In the genomic region with DNA sequence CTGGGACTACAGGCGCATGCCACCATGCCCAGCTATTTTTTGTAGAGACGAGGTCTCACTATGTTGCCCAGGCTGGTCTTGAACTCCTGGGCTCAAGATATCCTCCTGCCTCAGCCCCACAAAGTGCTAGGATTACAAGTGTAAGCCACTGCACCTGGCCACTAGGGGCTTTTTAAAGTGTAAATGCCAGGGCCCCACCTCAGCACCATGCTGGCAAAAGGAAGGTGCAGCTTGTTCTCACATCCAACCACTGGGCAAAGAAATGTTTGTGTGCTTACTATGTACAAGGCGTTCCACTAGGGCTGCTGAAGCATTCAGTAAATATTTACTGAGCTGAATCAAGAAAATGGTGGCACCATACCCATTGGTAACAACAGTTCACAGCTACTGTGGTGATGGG, we compare ENCODE assay signal across 18 cellular contexts. TPM values are rescaled to one million over a fixed set of nuclear protein-coding genes. Genes with fewer than 3 reads are reported as not detected.
A peak's percentile ranks its signal among the peaks of the same experiment; 100 is the strongest.
DNase-seq lines count a peak whose midpoint lies in the region; ATAC-seq, FAIRE-seq and TF ChIP-seq lines count a peak whose summit lies in the region.
"Had no signal": no experiment of that assay in that cellular context is flagged by ENCODE, and none has a peak within 500 bp of the region (broad histone marks: within the 10 kb centered on the region; RNA-seq: fewer than 3 reads in every experiment).

No MANE protein-coding gene starts in this region.

- H3K27me3 Mint-ChIP-seq in H9 (ENCODE audit: low read depth): no peaks in the 10 kb centered on the region
- H3K27me3 Mint-ChIP-seq in activated T-helper 1 cell treated with anti-CD3 and anti-CD28 coated beads, Interleukin-12 subunit alpha, Interleukin-12 subunit beta, Interleukin-2, Interleukin-4 antibody, amounts not matched to agents 30 ng/mL and 10 ng/mL and 1 ng/mL, durations not matched to agents 14 hours and 24 hours and 36 hours (ENCODE audit: insufficient read depth): no peaks in the 10 kb centered on the region
- H3K27me3 Mint-ChIP-seq: naive B cell had no signal

- peaks cover 17% of the 10 kb centered on the region in 2 experiments for H3K4me1 Mint-ChIP-seq in H9
- H3K4me1 Mint-ChIP-seq in activated T-helper 1 cell treated with anti-CD3 and anti-CD28 coated beads, Interleukin-12 subunit alpha, Interleukin-12 subunit beta, Interleukin-2, Interleukin-4 antibody, amounts not matched to agents 30 ng/mL and 10 ng/mL and 1 ng/mL, durations not matched to agents 14 hours and 24 hours and 36 hours (ENCODE audit: low read depth): peaks cover 33% of the 10 kb centered on the region

- no peak overlapping the region for H3K18ac ChIP-seq in H9 (ENCODE audit: insufficient read length, low read depth, low read length)

- BruUV-seq in GM12878 (replicated peaks; lab: Mats Ljungman, UMichigan): no TSS peak

- peaks cover 4% of the 10 kb centered on the region; the same call in 1 of the 2 replicates for H3K79me2 ChIP-seq in H9 (ENCODE audit: insufficient read depth, low read length)
- no peaks in the 10 kb centered on the region; the same call in none of the 2 replicates for H3K79me2 ChIP-seq in GM12878 (ENCODE audit: control insufficient read depth, insufficient read depth, low read length)

- no peak for FAIRE-seq in GM12878 (lab: Jason Lieb, UNC)
- FAIRE-seq: frontal cortex, G401.6 had no signal

- SMC1A ChIA-PET in GM12878 (lab: Charles Lee; ENCODE audit: uncharacterized antibody, unreplicated experiment): interaction anchor here (0.6 to 4.7 kb wide), 5 partner anchors 10 to 20 kb away, joined by 3 to 27 read pairs (median 4); a partner anchor contains a TSS

- no peak overlapping the region for H2BK5ac ChIP-seq in H9 (ENCODE audit: insufficient read length, low read length)

- H3K36me3 ChIP-seq in GM12878 (ENCODE audit: control insufficient read depth in 2 of 2, insufficient read depth in 2 of 2, low read length in 1 of 2): peaks cover 5 to 12% of the 10 kb centered on the region in 2 experiments
- H3K36me3 ChIP-seq in prostate gland: no peaks in the 10 kb centered on the region

- no peak overlapping the region for H3K23ac ChIP-seq in H9 (ENCODE audit: insufficient read length, low read depth, low read length)

- no peaks in the 10 kb centered on the region for H3K9me3 Mint-ChIP-seq in H9
- no peaks in the 10 kb centered on the region for H3K9me3 Mint-ChIP-seq in activated T-helper 1 cell treated with anti-CD3 and anti-CD28 coated beads, Interleukin-12 subunit alpha, Interleukin-12 subunit beta, Interleukin-2, Interleukin-4 antibody, amounts not matched to agents 30 ng/mL and 10 ng/mL and 1 ng/mL, durations not matched to agents 14 hours and 24 hours and 36 hours
- H3K9me3 Mint-ChIP-seq: naive B cell had no signal

- no peaks in the 10 kb centered on the region for H3K9me3 ChIP-seq in H9 (ENCODE audit: control insufficient read depth, low read depth, low read length)
- no peaks in the 10 kb centered on the region for H3K9me3 ChIP-seq in GM12878 (replicated peaks; ENCODE audit: control insufficient read depth, insufficient read depth, low read length)
- no peaks in the 10 kb centered on the region for H3K9me3 ChIP-seq in prostate gland
- H3K9me3 ChIP-seq: transverse colon had no signal

- H3K4ac ChIP-seq in H9 (ENCODE audit: low read depth, low read length): no peak overlapping the region

- peaks cover 2% of the 10 kb centered on the region for H3K79me1 ChIP-seq in H9 (ENCODE audit: insufficient read depth, low read depth, low read length, poor library complexity, severe bottlenecking)

- no peak overlapping the region for H2BK20ac ChIP-seq in H9 (ENCODE audit: low read depth, low read length, poor library complexity, severe bottlenecking)

- H3K23me2 ChIP-seq in H9 (ENCODE audit: insufficient read length, low read depth, low read length, poor library complexity, severe bottlenecking): no peaks in the 10 kb centered on the region

- ATAC-seq in GM12878: peak; percentile 79
- no peak for ATAC-seq in HG03135 (IDR thresholded peaks at IDR 0.05; ENCODE audit: unreplicated experiment)

- H3K4me1 ChIP-seq in H9 (ENCODE audit: insufficient read depth, low read length) (peaks cover 5% of the 10 kb centered on the region), GM12878 (ENCODE audit: control insufficient read depth, insufficient read depth, low read length) (peaks cover 4% of the 10 kb centered on the region; the same call in 1 of the 2 replicates), prostate gland (replicated peaks) (no peaks in the 10 kb centered on the region)

- H3K4me2 ChIP-seq in H9 (ENCODE audit: insufficient read depth, insufficient read length, low read length): no peak overlapping the region
- H3K4me2 ChIP-seq in GM12878 (ENCODE audit: control insufficient read depth, insufficient read depth): no peak overlapping the region

- H2AFZ ChIP-seq in H9 (ENCODE audit: low read length) (no peak overlapping the region), GM12878 (ENCODE audit: control insufficient read depth, low read depth, low read length) (no peak overlapping the region)

- intact Hi-C loops in GM12878 (cut with micrococcal nuclease; ENCODE audit: unreplicated experiment) (no loop called here), prostate gland (cut with DNase I) (no loop called here)
- intact Hi-C loops in activated T-helper 1 cell treated with anti-CD3 and anti-CD28 coated beads, Interleukin-12 subunit alpha, Interleukin-12 subunit beta, Interleukin-2, Interleukin-4 antibody, amounts not matched to agents 30 ng/mL and 10 ng/mL and 1 ng/mL, durations not matched to agents 14 hours and 24 hours and 36 hours (cut with micrococcal nuclease): no loop called here

- no peak overlapping the region for H2AK5ac ChIP-seq in H9 (ENCODE audit: insufficient read length, low read length)

- H3K9ac ChIP-seq in H9 (ENCODE audit: extremely low read depth, insufficient read length, low read length): no peak overlapping the region
- H3K9ac ChIP-seq in GM12878 (ENCODE audit: control insufficient read depth, insufficient read depth, low read length): no peak overlapping the region

- TF ChIP-seq CTCF in H9 (conservative IDR thresholded peaks at IDR 0.05) (peak; percentile 64), GM12878 (IDR thresholded peaks at IDR 0.05 in 2 of 3, conservative IDR thresholded peaks at IDR 0.05 in 1 of 3; ENCODE audit: control insufficient read depth in 2 of 3, extremely low read depth in 1 of 3, insufficient read depth in 1 of 3, low read depth in 3 of 3, low read length in 3 of 3) (peak in 2 of 3 experiments; percentile 0 to 30; a peak in 1 of 6 replicates), prostate gland (IDR thresholded peaks at IDR 0.05) (peak in 2 of 4 experiments; percentile 51)

- H3K27me3 ChIP-seq in H9 (ENCODE audit: insufficient read depth, low read length): no peaks in the 10 kb centered on the region
- no peaks in the 10 kb centered on the region for H3K27me3 ChIP-seq in GM12878 (replicated peaks in 1 of 2; ENCODE audit: control insufficient read depth in 2 of 2, insufficient read depth in 2 of 2, low read length in 1 of 2)
- H3K27me3 ChIP-seq in prostate gland (replicated peaks; ENCODE audit: insufficient read depth): no peaks in the 10 kb centered on the region
- H3K27me3 ChIP-seq: dorsolateral prefrontal cortex, transverse colon had no signal

- RAD21 ChIA-PET in GM12878 (lab: Charles Lee; ENCODE audit: unreplicated experiment): no interaction called here

- no peak overlapping the region for H4K8ac ChIP-seq in H9 (replicated peaks; ENCODE audit: insufficient read length, low read depth, low read length)

- peaks cover 6 to 28% (median 16%) of the 10 kb centered on the region in 3 experiments; a peak in 6 of 7 replicates for H3K36me3 Mint-ChIP-seq in H9 (ENCODE audit: insufficient read depth in 1 of 3, low read depth in 3 of 3)
- peaks cover 27% of the 10 kb centered on the region for H3K36me3 Mint-ChIP-seq in activated T-helper 1 cell treated with anti-CD3 and anti-CD28 coated beads, Interleukin-12 subunit alpha, Interleukin-12 subunit beta, Interleukin-2, Interleukin-4 antibody, amounts not matched to agents 30 ng/mL and 10 ng/mL and 1 ng/mL, durations not matched to agents 14 hours and 24 hours and 36 hours (ENCODE audit: low read depth)

- H3K27ac Mint-ChIP-seq in H9: peak overlapping the region; percentile 27 to 94 (median 71); a peak in 4 of 7 replicates
- no peak overlapping the region for H3K27ac Mint-ChIP-seq in activated T-helper 1 cell treated with anti-CD3 and anti-CD28 coated beads, Interleukin-12 subunit alpha, Interleukin-12 subunit beta, Interleukin-2, Interleukin-4 antibody, amounts not matched to agents 30 ng/mL and 10 ng/mL and 1 ng/mL, durations not matched to agents 14 hours and 24 hours and 36 hours

- TF ChIP-seq POLR2A in GM12878 (IDR thresholded peaks at IDR 0.05; ENCODE audit: low read depth, low read length) (no peak), prostate gland (IDR thresholded peaks at IDR 0.05) (no peak)

- H4K20me1 ChIP-seq in H9 (ENCODE audit: control insufficient read depth, insufficient read depth, insufficient read length) (no peaks in the 10 kb centered on the region), GM12878 (ENCODE audit: control insufficient read depth, insufficient read depth) (no peaks in the 10 kb centered on the region; the same call in 1 of the 2 replicates)

- H3K27ac ChIP-seq in H9 (ENCODE audit: insufficient read length, low read depth, low read length) (no peak overlapping the region), GM12878 (ENCODE audit: control insufficient read depth, insufficient read depth) (no peak overlapping the region), prostate gland (peak overlapping the region in 1 of 2 donors; percentile 41)
- H3K27ac ChIP-seq: skin epidermis, transverse colon had no signal

- H3K4me3 ChIP-seq in GM12878: no peak overlapping the region
- H3K4me3 ChIP-seq in prostate gland: no peak overlapping the region
- H3K4me3 ChIP-seq: skin epidermis, transverse colon had no signal

- H3K4me3 Mint-ChIP-seq in H9: no peak overlapping the region
- no peak overlapping the region for H3K4me3 Mint-ChIP-seq in activated T-helper 1 cell treated with anti-CD3 and anti-CD28 coated beads, Interleukin-12 subunit alpha, Interleukin-12 subunit beta, Interleukin-2, Interleukin-4 antibody, amounts not matched to agents 30 ng/mL and 10 ng/mL and 1 ng/mL, durations not matched to agents 14 hours and 24 hours and 36 hours

- in situ Hi-C loops in GM12878 (cut with MboI): no loop called here

- H3K56ac ChIP-seq in H9 (ENCODE audit: insufficient read length, low read depth, low read length): no peak overlapping the region

- H4K5ac ChIP-seq in H9 (ENCODE audit: insufficient read length, low read depth, low read length): no peak overlapping the region

- no peak overlapping the region for H2BK15ac ChIP-seq in H9 (ENCODE audit: low read depth, low read length)

- no peak for TF ChIP-seq EP300 in GM12878 (IDR thresholded peaks at IDR 0.05; ENCODE audit: borderline replicate concordance in 1 of 2, control insufficient read depth in 1 of 2, low read depth in 2 of 2, low read length in 2 of 2)

- WGBS in H9 (ENCODE audit: extremely low coverage, insufficient read length, low lambda C conversion rate): no CpG with 5 or more reads among the region's 3 CpGs
- 98% methylated on average over 3 of the region's 3 CpGs for WGBS in GM12878 (ENCODE audit: insufficient coverage, insufficient replicate concordance, low lambda C conversion rate, missing lambda C conversion rate)
- WGBS in prostate gland: 96% methylated on average over 3 of the region's 3 CpGs

- no peak overlapping the region for H2BK120ac ChIP-seq in H9 (ENCODE audit: low read depth, low read length, poor library complexity, severe bottlenecking)

- TF ChIP-seq RAD21 in GM12878 (IDR thresholded peaks at IDR 0.05; ENCODE audit: insufficient read depth, low read depth, low read length): no peak

- H3T11ph ChIP-seq in H9 (ENCODE audit: low read length): no peak overlapping the region

- H2BK12ac ChIP-seq in H9 (ENCODE audit: insufficient read length, low read depth, low read length): no peak overlapping the region

- CTCF ChIA-PET in GM12878 (lab: Yijun Ruan, JAX): interaction anchor here (1.1 to 4.1 kb wide), 4 partner anchors 12 to 155 kb away, joined by 3 to 24 read pairs (median 5); a partner anchor contains a TSS

- DNase-seq in NCI-H82 (lab: John Stamatoyannopoulos, UW) (peak; percentile 24), NCI-H82 treated with DMSO at 0.1 percent for 48 hours (lab: John Stamatoyannopoulos, UW; ENCODE audit: unreplicated experiment) (no peak), H9 (peak; percentile 60), GM12878 (ENCODE audit: low read depth, low spot score) (no peak), prostate gland (ENCODE audit: low spot score) (peak; percentile 56), GM19238 (ENCODE audit: insufficient read length, low spot score) (no peak)
- no peak for DNase-seq in activated T-helper 1 cell treated with anti-CD3 and anti-CD28 coated beads, Interleukin-12 subunit alpha, Interleukin-12 subunit beta, Interleukin-2, Interleukin-4 antibody, amounts not matched to agents 30 ng/mL and 10 ng/mL and 1 ng/mL, durations not matched to agents 14 hours and 24 hours and 36 hours (ENCODE audit: low spot score)
- DNase-seq: dorsolateral prefrontal cortex, islet precursor cell, naive B cell, NCI-H1048, transverse colon had no signal

- no peak overlapping the region for H3K14ac ChIP-seq in H9 (ENCODE audit: insufficient read depth, low read length)

- H4K91ac ChIP-seq in H9 (ENCODE audit: insufficient read length, low read depth, low read length): no peak overlapping the region

- POLR2A ChIA-PET in GM12878 (lab: Charles Lee): interaction anchor here (1.3 to 1.6 kb wide), 2 partner anchors 10 to 17 kb away, joined by 3 to 4 read pairs; a partner anchor contains a TSS

RNA-seq across cellular contexts. Expression of gene COG1, which starts 22.6 kb away (rescaled TPM):
- total RNA-seq in H9 (2021): 23.2 and 26.5 TPM in 2 replicates
- total RNA-seq in GM12878 (2013; cell fraction: nucleolus; rRNA removed): 42.8 and 47.0 TPM in 2 replicates
- 16.7 and 23.9 TPM in 2 replicates for total RNA-seq in GM12878 (2014; rRNA removed)
- 13.4 and 16.0 TPM in 2 replicates for total RNA-seq in GM12878 (2014; rRNA removed; fragmentation: Illumina TruSeq; extraction: Trizol)
- 20.7 and 24.1 TPM in 2 replicates for total RNA-seq in GM12878 (2021)
- polyA plus RNA-seq in GM12878 (2011; ENCODE audit: low read depth): 10.9 TPM
- 11.9 and 21.1 TPM in 2 replicates for polyA plus RNA-seq in GM12878 (2011; rRNA removed)
- polyA plus RNA-seq in GM12878 (2011; cell fraction: cytosol; rRNA removed): 15.1 and 18.4 TPM in 2 replicates
- polyA plus RNA-seq in GM12878 (2011; cell fraction: nucleus; rRNA removed): 43.8 and 51.2 TPM in 2 replicates
- polyA plus RNA-seq in GM12878 (2012): 18.6 and 23.9 TPM in 2 replicates
- 19.5 and 25.8 TPM in 2 replicates for polyA plus RNA-seq in GM12878 (2014; fragmentation: Illumina TruSeq; extraction: Trizol)
- polyA plus RNA-seq in GM12878 (2014; fragmentation: Nextera tagmentation; extraction: Ambion mirVana): 10 to 100 TPM; 10.5 to 11.4 TPM
- 13.8 and 14.4 TPM in 2 replicates for polyA plus RNA-seq in GM12878 (2014; rRNA removed)
- polyA plus RNA-seq in GM12878 (2016; fragmentation: Nextera tagmentation; extraction: Ambion mirVana): 10 to 100 TPM; 19.6 to 20.8 TPM
- 21.4 and 26.0 TPM in 2 replicates for polyA minus RNA-seq in GM12878 (2011; rRNA and poly(A)+ RNA removed)
- polyA minus RNA-seq in GM12878 (2011; cell fraction: cytosol; rRNA and poly(A)+ RNA removed): 9.5 and 11.2 TPM in 2 replicates
- 19.2 and 29.9 TPM in 2 replicates for polyA minus RNA-seq in GM12878 (2011; cell fraction: nucleus; rRNA and poly(A)+ RNA removed)
- total RNA-seq in prostate gland: 10 to 100 TPM; 34.6 to 52.5 TPM
- total RNA-seq in activated T-helper 1 cell treated with anti-CD3 and anti-CD28 coated beads, Interleukin-12 subunit alpha, Interleukin-12 subunit beta, Interleukin-2, Interleukin-4 antibody, amounts not matched to agents 30 ng/mL and 10 ng/mL and 1 ng/mL, durations not matched to agents 14 hours and 24 hours and 36 hours: 34.3 and 37.1 TPM in 2 replicates

RNA-seq across cellular contexts. Expression of gene CPSF4L, which starts 46.3 kb away (rescaled TPM):
- total RNA-seq in H9 (2021) (not detected in 2 replicates), GM12878 (2014; rRNA removed) (not detected in 2 replicates), GM12878 (2014; rRNA removed; fragmentation: Illumina TruSeq; extraction: Trizol) (not detected in 2 replicates), GM12878 (2021) (not detected in 2 replicates), prostate gland (not detected)
- not detected in 2 replicates for total RNA-seq in GM12878 (2013; cell fraction: nucleolus; rRNA removed)
- not detected for polyA plus RNA-seq in GM12878 (2011; ENCODE audit: low read depth)
- polyA plus RNA-seq in GM12878 (2011; rRNA removed) (not detected in 2 replicates), GM12878 (2014; fragmentation: Illumina TruSeq; extraction: Trizol) (not detected in 2 replicates), GM12878 (2014; fragmentation: Nextera tagmentation; extraction: Ambion mirVana) (not detected), GM12878 (2014; rRNA removed) (not detected in 2 replicates), GM12878 (2016; fragmentation: Nextera tagmentation; extraction: Ambion mirVana) (not detected)
- 0.15 TPM in 1 of 2 replicates, not detected in the other for polyA plus RNA-seq in GM12878 (2011; cell fraction: cytosol; rRNA removed)
- polyA plus RNA-seq in GM12878 (2011; cell fraction: nucleus; rRNA removed): not detected in 2 replicates
- not detected in 2 replicates for polyA plus RNA-seq in GM12878 (2012)
- not detected in 2 replicates for polyA minus RNA-seq in GM12878 (2011; rRNA and poly(A)+ RNA removed)
- not detected in 2 replicates for polyA minus RNA-seq in GM12878 (2011; cell fraction: cytosol; rRNA and poly(A)+ RNA removed)
- not detected in 2 replicates for polyA minus RNA-seq in GM12878 (2011; cell fraction: nucleus; rRNA and poly(A)+ RNA removed)
- total RNA-seq in activated T-helper 1 cell treated with anti-CD3 and anti-CD28 coated beads, Interleukin-12 subunit alpha, Interleukin-12 subunit beta, Interleukin-2, Interleukin-4 antibody, amounts not matched to agents 30 ng/mL and 10 ng/mL and 1 ng/mL, durations not matched to agents 14 hours and 24 hours and 36 hours: not detected in 2 replicates
- total RNA-seq: activated CD8-positive, alpha-beta memory T cell treated with anti-CD3 and anti-CD28 coated beads for 36 hours; frontal cortex; T-helper 1 cell treated with Interleukin-12 subunit alpha and Interleukin-12 subunit beta and Interleukin-4 antibody, amounts not matched to agents 30 ng/mL and 1 ng/mL, for 36 hours; transverse colon had no signal

RNA-seq across cellular contexts. Expression of gene SSTR2, which starts 50.6 kb away (rescaled TPM):
- 2.0 TPM in 2 replicates for total RNA-seq in H9 (2021)
- 17.7 and 19.0 TPM in 2 replicates for total RNA-seq in GM12878 (2013; cell fraction: nucleolus; rRNA removed)
- total RNA-seq in GM12878 (2014; rRNA removed): 1.9 and 2.2 TPM in 2 replicates
- total RNA-seq in GM12878 (2014; rRNA removed; fragmentation: Illumina TruSeq; extraction: Trizol): 1.7 and 2.0 TPM in 2 replicates
- 2.3 TPM in 2 replicates for total RNA-seq in GM12878 (2021)
- 0.47 TPM for polyA plus RNA-seq in GM12878 (2011; ENCODE audit: low read depth)
- polyA plus RNA-seq in GM12878 (2011; rRNA removed): 12.5 and 14.2 TPM in 2 replicates
- polyA plus RNA-seq in GM12878 (2011; cell fraction: cytosol; rRNA removed): 10.7 and 11.8 TPM in 2 replicates
- 8.3 and 11.2 TPM in 2 replicates for polyA plus RNA-seq in GM12878 (2011; cell fraction: nucleus; rRNA removed)
- polyA plus RNA-seq in GM12878 (2012): 0.54 and 0.97 TPM in 2 replicates
- 1.7 TPM in 2 replicates for polyA plus RNA-seq in GM12878 (2014; fragmentation: Illumina TruSeq; extraction: Trizol)
- under 1 TPM; 0.47 to 0.69 TPM for polyA plus RNA-seq in GM12878 (2014; fragmentation: Nextera tagmentation; extraction: Ambion mirVana)
- 1.5 and 1.6 TPM in 2 replicates for polyA plus RNA-seq in GM12878 (2014; rRNA removed)
- polyA plus RNA-seq in GM12878 (2016; fragmentation: Nextera tagmentation; extraction: Ambion mirVana): 1 to 10 TPM; 1.2 to 1.6 TPM
- polyA minus RNA-seq in GM12878 (2011; rRNA and poly(A)+ RNA removed): 26.0 and 31.7 TPM in 2 replicates
- polyA minus RNA-seq in GM12878 (2011; cell fraction: cytosol; rRNA and poly(A)+ RNA removed): 4.1 and 4.9 TPM in 2 replicates
- polyA minus RNA-seq in GM12878 (2011; cell fraction: nucleus; rRNA and poly(A)+ RNA removed): 7.4 and 8.3 TPM in 2 replicates
- total RNA-seq in prostate gland: under 1 TPM; 0.40 to 0.46 TPM
- 0.29 and 0.44 TPM in 2 replicates for total RNA-seq in activated T-helper 1 cell treated with anti-CD3 and anti-CD28 coated beads, Interleukin-12 subunit alpha, Interleukin-12 subunit beta, Interleukin-2, Interleukin-4 antibody, amounts not matched to agents 30 ng/mL and 10 ng/mL and 1 ng/mL, durations not matched to agents 14 hours and 24 hours and 36 hours

Comparison
In these comparisons a context has a peak if more than half of its experiments do, and no peak if none do; other contexts are left out.
1. DNase-seq: peak in NCI-H82 (single experiment), H9 (single experiment) and prostate gland (single experiment); none in NCI-H82 treated with DMSO at 0.1 percent for 48 hours (single experiment), GM12878 (single experiment), activated T-helper 1 cell treated with anti-CD3 and anti-CD28 coated beads, Interleukin-12 subunit alpha, Interleukin-12 subunit beta, Interleukin-2, Interleukin-4 antibody, amounts not matched to agents 30 ng/mL and 10 ng/mL and 1 ng/mL, durations not matched to agents 14 hours and 24 hours and 36 hours (single experiment) and GM19238 (single experiment).